ENCODE assay signal across 23 cellular contexts in the genomic region with DNA sequence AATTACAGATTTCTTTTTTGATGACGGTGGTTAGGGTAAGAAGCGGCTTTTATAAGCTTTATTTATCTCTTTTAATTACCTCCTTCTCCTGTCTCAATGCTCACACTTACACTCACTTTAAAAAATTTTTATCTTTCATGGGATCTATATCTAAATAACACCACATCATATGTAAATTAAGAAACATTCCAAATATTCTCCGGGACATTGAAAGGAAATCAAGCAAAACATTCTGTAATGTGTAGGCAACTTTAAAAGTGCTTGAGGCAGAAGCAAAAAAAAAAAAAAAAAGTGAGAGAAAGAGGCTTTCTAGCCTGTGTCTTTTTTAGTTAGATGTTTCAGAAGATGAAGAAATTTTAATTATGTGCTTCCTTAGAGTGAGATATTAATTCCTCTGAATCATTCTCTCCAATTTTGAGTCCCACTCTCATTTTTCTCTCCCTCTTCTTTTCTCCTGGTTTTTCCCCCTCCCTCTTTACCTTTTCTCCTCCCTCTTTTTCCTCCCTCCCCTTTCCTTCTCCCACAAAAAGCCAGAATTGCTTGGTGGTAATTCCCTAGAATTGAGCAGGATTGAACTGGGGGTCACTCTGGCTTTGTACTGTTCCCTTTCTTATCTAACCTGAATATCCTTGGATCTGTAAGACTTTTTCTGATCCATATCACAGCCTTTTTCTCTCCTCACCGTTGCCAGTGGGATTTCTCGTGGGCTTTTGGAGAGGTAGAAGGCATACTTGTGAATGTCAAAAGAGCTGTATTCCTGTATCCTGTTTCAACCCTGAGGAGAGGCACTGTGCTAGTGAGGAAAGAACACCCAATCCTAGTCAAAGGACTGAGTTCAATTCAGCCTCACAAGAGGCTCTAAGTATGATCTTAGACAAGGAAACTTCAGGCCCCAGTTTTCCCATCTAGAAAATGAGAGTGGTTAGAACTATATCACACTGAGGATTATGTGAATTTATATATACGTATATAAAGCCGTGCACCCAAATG. TPM values are rescaled to one million over a fixed set of nuclear protein-coding genes. Genes with fewer than 3 reads are reported as not detected.
DNase-seq lines count a peak whose midpoint lies in the region; ATAC-seq and TF ChIP-seq lines count a peak whose summit lies in the region.
"Had no signal": no experiment of that assay in that cellular context is flagged by ENCODE, and none has a peak within 500 bp of the region (broad histone marks: within the 10 kb centered on the region; RNA-seq: fewer than 3 reads in every experiment).

No MANE protein-coding gene starts in this region.

- TF ChIP-seq CTCF in H9 (conservative IDR thresholded peaks at IDR 0.05) (no peak), Panc1 (IDR thresholded peaks at IDR 0.05) (no peak), dorsolateral prefrontal cortex (IDR thresholded peaks at IDR 0.05 in 54 of 56, conservative IDR thresholded peaks at IDR 0.05 in 2 of 56; ENCODE audit: low read depth in 1 of 56, partially characterized antibody in 56 of 56) (no peak), thoracic aorta (IDR thresholded peaks at IDR 0.05) (no peak)

- H3K36me3 ChIP-seq in Panc1 (ENCODE audit: control insufficient read depth, insufficient read depth, low read length) (no peaks in the 10 kb centered on the region), thoracic aorta (no peaks in the 10 kb centered on the region)
- H3K36me3 ChIP-seq: adrenal gland, heart left ventricle, WERI-Rb-1 had no signal

- no peak overlapping the region for H2BK15ac ChIP-seq in H9 (ENCODE audit: low read depth, low read length)

- no TSS peak for BruUV-seq in Panc1 (replicated peaks; lab: Mats Ljungman, UMichigan)

- no peaks in the 10 kb centered on the region for H3K27me3 Mint-ChIP-seq in H9 (ENCODE audit: low read depth)
- H3K27me3 Mint-ChIP-seq: activated CD4-positive, alpha-beta memory T cell treated with anti-CD3 and anti-CD28 coated beads, Interleukin-2, amount 10 ng/mL, durations not matched to agents 7 days and 5 days had no signal

- in situ Hi-C loops in Panc1 (cut with HindIII; ENCODE audit: low pct_unique_long_range_greater_than_20kb, low sequenced_read_pairs), result loop anchor here (10.0 kb wide), 1 partner anchor 103 kb away; no protein-coding TSS in a partner anchor

- H3K9me3 Mint-ChIP-seq in H9, result no peaks in the 10 kb centered on the region
- H3K9me3 Mint-ChIP-seq: activated CD4-positive, alpha-beta memory T cell treated with anti-CD3 and anti-CD28 coated beads, Interleukin-2, amount 10 ng/mL, durations not matched to agents 7 days and 5 days; CD8-positive, alpha-beta T cell; nephron progenitor cell; T-helper 2 cell treated with Interferon-gamma antibody and Interleukin-4, amounts not matched to agents 5 μg/mL and 100 μg/mL, for 36 hours had no signal

- no peak overlapping the region for H2AK5ac ChIP-seq in H9 (ENCODE audit: insufficient read length, low read length)

- H3K4me3 Mint-ChIP-seq in H9, result no peak overlapping the region; a peak in 1 of 5 replicates
- H3K4me3 Mint-ChIP-seq: activated CD4-positive, alpha-beta memory T cell treated with anti-CD3 and anti-CD28 coated beads, Interleukin-2, amount 10 ng/mL, durations not matched to agents 7 days and 5 days; CD8-positive, alpha-beta T cell; nephron progenitor cell; T-helper 2 cell treated with Interferon-gamma antibody and Interleukin-4, amounts not matched to agents 5 μg/mL and 100 μg/mL, for 36 hours had no signal

- no peak overlapping the region for H2BK120ac ChIP-seq in H9 (ENCODE audit: low read depth, low read length, poor library complexity, severe bottlenecking)

- H3K27ac Mint-ChIP-seq in H9, result peak overlapping the region in 2 of 3 experiments; percentile 14 to 34; a peak in 4 of 7 replicates
- H3K27ac Mint-ChIP-seq: activated CD4-positive, alpha-beta memory T cell treated with anti-CD3 and anti-CD28 coated beads, Interleukin-2, amount 10 ng/mL, durations not matched to agents 7 days and 5 days; CD8-positive, alpha-beta T cell; nephron progenitor cell; T-helper 2 cell treated with Interferon-gamma antibody and Interleukin-4, amounts not matched to agents 5 μg/mL and 100 μg/mL, for 36 hours had no signal

- no peak overlapping the region for H3T11ph ChIP-seq in H9 (ENCODE audit: low read length)

- intact Hi-C loops in Panc1 (cut with micrococcal nuclease; ENCODE audit: unreplicated experiment), result no loop called here
- intact Hi-C loops in dorsolateral prefrontal cortex (cut with DNase I), result no loop called here

- H4K20me1 ChIP-seq in H9 (ENCODE audit: control insufficient read depth, insufficient read depth, insufficient read length), result no peaks in the 10 kb centered on the region

- WGBS in H9 (ENCODE audit: extremely low coverage, insufficient read length, low lambda C conversion rate), result no CpG with 5 or more reads among the region's 7 CpGs

- no peak overlapping the region for H3K9ac ChIP-seq in H9 (ENCODE audit: extremely low read depth, insufficient read length, low read length)
- H3K9ac ChIP-seq: SK-N-SH had no signal

- H3K27ac ChIP-seq in H9 (ENCODE audit: insufficient read length, low read depth, low read length) (no peak overlapping the region), Panc1 (ENCODE audit: low read length) (peak overlapping the region; percentile 41; the same call in 1 of the 2 replicates), dorsolateral prefrontal cortex (peak overlapping the region in 47 of 59 donors; percentile 1 to 81 (median 51)), thoracic aorta (peak overlapping the region; percentile 40 to 79)
- H3K27ac ChIP-seq: adrenal gland, heart left ventricle, WERI-Rb-1 had no signal

- H3K14ac ChIP-seq in H9 (ENCODE audit: insufficient read depth, low read length), result no peak overlapping the region

- no peak overlapping the region for H4K5ac ChIP-seq in H9 (ENCODE audit: insufficient read length, low read depth, low read length)

- H2BK5ac ChIP-seq in H9 (ENCODE audit: insufficient read length, low read length), result no peak overlapping the region

- no peak overlapping the region for H4K8ac ChIP-seq in H9 (replicated peaks; ENCODE audit: insufficient read length, low read depth, low read length)

- H3K27me3 ChIP-seq in H9 (ENCODE audit: insufficient read depth, low read length), result no peaks in the 10 kb centered on the region
- no peaks in the 10 kb centered on the region for H3K27me3 ChIP-seq in Panc1 (ENCODE audit: control insufficient read depth, insufficient read depth, low read length)
- H3K27me3 ChIP-seq in dorsolateral prefrontal cortex, result no peaks in the 10 kb centered on the region
- no peaks in the 10 kb centered on the region for H3K27me3 ChIP-seq in thoracic aorta (replicated peaks; ENCODE audit: insufficient read depth)
- H3K27me3 ChIP-seq: adrenal gland, heart left ventricle had no signal

- no peak overlapping the region for H2BK12ac ChIP-seq in H9 (ENCODE audit: insufficient read length, low read depth, low read length)

- no peaks in the 10 kb centered on the region for H3K36me3 Mint-ChIP-seq in H9 (ENCODE audit: insufficient read depth in 1 of 3, low read depth in 3 of 3)
- H3K36me3 Mint-ChIP-seq: CD8-positive, alpha-beta T cell had no signal

- H3K4me2 ChIP-seq in H9 (ENCODE audit: insufficient read depth, insufficient read length, low read length), result peak overlapping the region; percentile 10

- H3K18ac ChIP-seq in H9 (ENCODE audit: insufficient read length, low read depth, low read length), result no peak overlapping the region

- no peaks in the 10 kb centered on the region for H3K79me2 ChIP-seq in H9 (ENCODE audit: insufficient read depth, low read length)

- no peaks in the 10 kb centered on the region for H3K79me1 ChIP-seq in H9 (ENCODE audit: insufficient read depth, low read depth, low read length, poor library complexity, severe bottlenecking)

- DNase-seq in H9 (no peak), Panc1 (ENCODE audit: low read depth, low spot score) (no peak), dorsolateral prefrontal cortex (no peak), thoracic aorta (ENCODE audit: low spot score) (no peak), AG08395 (ENCODE audit: low spot score) (no peak)
- no peak for DNase-seq in activated CD4-positive, alpha-beta T cell treated with anti-CD3 and anti-CD28 coated beads for 1 hour
- DNase-seq: activated CD4-positive, alpha-beta memory T cell treated with anti-CD3 and anti-CD28 coated beads, Interleukin-2, amount 10 ng/mL, durations not matched to agents 7 days and 5 days; activated effector memory CD4-positive, alpha-beta T cell treated with Interleukin-2 at 50 U/mL for 16 hours; adrenal gland; CD8-positive, alpha-beta T cell; heart left ventricle; IMR-90; NCI-H510A; nephron progenitor cell; posterior cingulate gyrus; SK-N-SH; substantia nigra; WERI-Rb-1 had no signal

- H3K23me2 ChIP-seq in H9 (ENCODE audit: insufficient read length, low read depth, low read length, poor library complexity, severe bottlenecking), result no peaks in the 10 kb centered on the region

- H3K4me1 ChIP-seq in H9 (ENCODE audit: insufficient read depth, low read length), result no peaks in the 10 kb centered on the region
- peaks cover 26% of the 10 kb centered on the region; the same call in 1 of the 2 replicates for H3K4me1 ChIP-seq in Panc1 (ENCODE audit: control insufficient read depth, insufficient read depth, low read length)
- H3K4me1 ChIP-seq in thoracic aorta (ENCODE audit: control insufficient read depth in 1 of 2, low read depth in 2 of 2), result peaks cover 15 to 52% of the 10 kb centered on the region in 2 donors
- H3K4me1 ChIP-seq: adrenal gland, heart left ventricle had no signal

- H4K91ac ChIP-seq in H9 (ENCODE audit: insufficient read length, low read depth, low read length), result no peak overlapping the region

- H2BK20ac ChIP-seq in H9 (ENCODE audit: low read depth, low read length, poor library complexity, severe bottlenecking), result no peak overlapping the region

- H3K4ac ChIP-seq in H9 (ENCODE audit: low read depth, low read length), result no peak overlapping the region

- no peak overlapping the region for H3K4me3 ChIP-seq in Panc1 (ENCODE audit: low read depth in 2 of 2, low read length in 2 of 2)
- no peak overlapping the region for H3K4me3 ChIP-seq in dorsolateral prefrontal cortex
- H3K4me3 ChIP-seq in thoracic aorta, result no peak overlapping the region
- H3K4me3 ChIP-seq: adrenal gland, heart left ventricle had no signal

- CTCF ChIA-PET in Panc1 (lab: Charles Lee), result no interaction called here

- H3K9me3 ChIP-seq in H9 (ENCODE audit: control insufficient read depth, low read depth, low read length), result no peaks in the 10 kb centered on the region
- no peaks in the 10 kb centered on the region for H3K9me3 ChIP-seq in Panc1 (ENCODE audit: control insufficient read depth, insufficient read depth, low read depth, low read length)
- no peaks in the 10 kb centered on the region for H3K9me3 ChIP-seq in thoracic aorta
- H3K9me3 ChIP-seq: adrenal gland, heart left ventricle, SK-N-SH had no signal

- POLR2A ChIA-PET in Panc1 (lab: Charles Lee), result no interaction called here

- no peak overlapping the region for H3K56ac ChIP-seq in H9 (ENCODE audit: insufficient read length, low read depth, low read length)

- ATAC-seq in Panc1 (0 out of 2 replicates have a peak, but pooled peaks have one; percentile 52), thoracic aorta (ENCODE audit: insufficient number of reproducible peaks, low FRiP score, low read depth) (no peak), GM18502 (IDR thresholded peaks at IDR 0.05; ENCODE audit: poor library complexity, unreplicated experiment) (no peak)
- ATAC-seq: CD8-positive, alpha-beta T cell; heart left ventricle; left lobe of liver had no signal

- H2AFZ ChIP-seq in H9 (ENCODE audit: low read length), result peak overlapping the region; percentile 59

- H3K4me1 Mint-ChIP-seq in H9, result peaks cover 8 to 10% of the 10 kb centered on the region in 2 experiments

- H3K23ac ChIP-seq in H9 (ENCODE audit: insufficient read length, low read depth, low read length), result no peak overlapping the region

RNA-seq across cellular contexts. Expression of gene KCNQ5, which starts 30.4 kb away (rescaled TPM):
- total RNA-seq in H9 (2021), result 0.07 and 0.15 TPM in 2 replicates
- 9.4 TPM for total RNA-seq in Panc1 (2021; ENCODE audit: unreplicated experiment)
- 4.7 TPM for polyA plus RNA-seq in Panc1 (2012; ENCODE audit: insufficient read length)
- total RNA-seq in dorsolateral prefrontal cortex, result 100 to 1,000 TPM in 29 of 120 experiments, 10 to 100 TPM in 91; 29.4 to 115 (median 88.7) TPM
- 1 to 10 TPM; 7.3 to 8.5 TPM for total RNA-seq in thoracic aorta
- total RNA-seq: cardiac septum, left lobe of liver, RPMI7951 had no signal
